9 cellular contexts compared by ENCODE assay signal in genomic region chr6:129744201-129744879, GRCh38. TPM values are rescaled to one million over a fixed set of nuclear protein-coding genes. Genes with fewer than 3 reads are reported as not detected.
DNase-seq lines count a peak whose midpoint lies in the region; ATAC-seq lines count a peak whose summit lies in the region.
"Had no signal": no experiment of that assay in that cellular context is flagged by ENCODE, and none has a peak within 500 bp of the region (broad histone marks: within the 10 kb centered on the region; RNA-seq: fewer than 3 reads in every experiment).

No MANE protein-coding gene starts in this region.

- H4K20me1 ChIP-seq in Karpas-422 (ENCODE audit: insufficient read depth, low read depth, low read length), result no peaks in the 10 kb centered on the region

- H3K36me3 Mint-ChIP-seq in T-helper 17 cell (ENCODE audit: low read depth), result no peaks in the 10 kb centered on the region

- H3K9me2 ChIP-seq in Karpas-422 (replicated peaks; ENCODE audit: insufficient read depth, low read length), result no peaks in the 10 kb centered on the region

- no peak overlapping the region for H3K4me2 ChIP-seq in Karpas-422 (ENCODE audit: low read depth, low read length, poor library complexity, severe bottlenecking)

- H3K27me3 ChIP-seq in Karpas-422 (ENCODE audit: low read length), result no peaks in the 10 kb centered on the region

- no peaks in the 10 kb centered on the region for H3K9me3 ChIP-seq in T-helper 17 cell (ENCODE audit: control insufficient read depth, low read length, poor library complexity, severe bottlenecking)
- H3K9me3 ChIP-seq in Karpas-422 (ENCODE audit: low read length), result no peaks in the 10 kb centered on the region

- H3K4me3 Mint-ChIP-seq in T-helper 17 cell, result no peak overlapping the region

- H3K4me3 ChIP-seq in Karpas-422 (ENCODE audit: low read length), result no peak overlapping the region

- DNase-seq in DMS153 treated with DMSO at 0.1 percent for 48 hours (lab: John Stamatoyannopoulos, UW; ENCODE audit: unreplicated experiment), result peak; percentile 24
- DNase-seq in HPDE6-E6E7 (ENCODE audit: extremely low spot score), result peak; percentile 49
- DNase-seq in amniotic epithelial cell (ENCODE audit: low read depth), result peak; percentile 82
- DNase-seq in myocyte (ENCODE audit: low read depth), result peak; percentile 94
- DNase-seq in cerebellar nuclear complex (lab: John Stamatoyannopoulos, UW), result no peak
- no peak for DNase-seq in T-helper 17 cell
- no peak for DNase-seq in occipital lobe (lab: John Stamatoyannopoulos, UW)
- DNase-seq in Karpas-422, result no peak
- DNase-seq: activated CD4-positive, alpha-beta T cell treated with anti-CD3 and anti-CD28 coated beads for 4 hours had no signal

- ATAC-seq in T-helper 17 cell, result no peak

- no peaks in the 10 kb centered on the region for H3K27me3 Mint-ChIP-seq in T-helper 17 cell

- H3K4me1 ChIP-seq in Karpas-422 (ENCODE audit: low read length), result peaks cover 13% of the 10 kb centered on the region

- H3K27ac ChIP-seq in Karpas-422 (ENCODE audit: low read length), result no peak overlapping the region

- peaks cover 21% of the 10 kb centered on the region for H3K4me1 Mint-ChIP-seq in T-helper 17 cell

- no peaks in the 10 kb centered on the region for H3K36me3 ChIP-seq in Karpas-422 (ENCODE audit: insufficient read depth, low read length)

- no peaks in the 10 kb centered on the region for H3K79me2 ChIP-seq in Karpas-422 (ENCODE audit: low read length)

- H3K27ac Mint-ChIP-seq in T-helper 17 cell, result no peak overlapping the region

- H3K9ac ChIP-seq in Karpas-422 (ENCODE audit: low read length), result no peak overlapping the region

- H2AFZ ChIP-seq in Karpas-422 (ENCODE audit: low read length), result no peak overlapping the region

RNA-seq across cellular contexts. Expression of gene ARHGAP18, which starts 34.4 kb away (rescaled TPM):
- 17.1 and 18.4 TPM in 2 replicates for total RNA-seq in myocyte
- polyA plus RNA-seq in myocyte (2012), result 7.4 TPM
- 10 to 100 TPM in 1 of 2 donors, 1 to 10 TPM in 1; 3.7 to 26.7 TPM for total RNA-seq in T-helper 17 cell
- 8.6 TPM for total RNA-seq in occipital lobe
- total RNA-seq in Karpas-422 (2014; rRNA removed; shearing (Covaris generic); ENCODE audit: low replicate concordance), result 0.65 and 1.6 TPM in 2 replicates

Comparison
In these comparisons a context has a peak if more than half of its experiments do, and no peak if none do; other contexts are left out.
1. DNase-seq: peak in DMS153 treated with DMSO at 0.1 percent for 48 hours (single experiment), HPDE6-E6E7 (single experiment), amniotic epithelial cell (single experiment) and myocyte (single experiment); none in cerebellar nuclear complex (0 of 2), T-helper 17 cell (0 of 3), occipital lobe (single experiment) and Karpas-422 (single experiment).